Comparison of ENCODE assay signal across 8 cellular contexts in genomic region chr3:43296565-43296964, GRCh38. TPM values are rescaled to one million over a fixed set of nuclear protein-coding genes. Genes with fewer than 3 reads are reported as not detected.
A peak's percentile ranks its signal among the peaks of the same experiment; 100 is the strongest.
DNase-seq lines count a peak whose midpoint lies in the region; ATAC-seq, FAIRE-seq and TF ChIP-seq lines count a peak whose summit lies in the region.

No MANE protein-coding gene starts in this region.

- DNase-seq in SKM-1 treated with dmso at 0.1 percent for 144 hours (lab: John Stamatoyannopoulos, UW; ENCODE audit: unreplicated experiment) (peak; percentile 80), GM12878 (ENCODE audit: low read depth, low spot score) (no peak), WERI-Rb-1 (no peak), uterus (no peak), posterior vena cava (ENCODE audit: low spot score) (no peak)
- DNase-seq in stimulated activated CD4-positive, alpha-beta T cell treated with anti-CD3 and anti-CD28 coated beads, Interleukin-2, amount 100 ng/mL, for 4 hours (ENCODE audit: low read depth) = peak; percentile 49

- no peak for TF ChIP-seq POLR2A in GM12878 (IDR thresholded peaks at IDR 0.05; ENCODE audit: low read depth, low read length)
- TF ChIP-seq POLR2A in uterus (IDR thresholded peaks at IDR 0.05) = no peak

- intact Hi-C loops in GM12878 (cut with micrococcal nuclease; ENCODE audit: unreplicated experiment) (no loop called here), uterus (cut with DNase I; ENCODE audit: low total_unique reads) (no loop called here), posterior vena cava (cut with DNase I) (no loop called here)

- TF ChIP-seq EP300 in GM12878 (IDR thresholded peaks at IDR 0.05; ENCODE audit: borderline replicate concordance in 1 of 2, control insufficient read depth in 1 of 2, low read depth in 2 of 2, low read length in 2 of 2) = no peak

- in situ Hi-C loops in GM12878 (cut with MboI) = no loop called here

- peaks cover 15% of the 10 kb centered on the region for H3K4me1 ChIP-seq in GM12878 (ENCODE audit: control insufficient read depth, insufficient read depth, low read length)
- H3K4me1 ChIP-seq in uterus = peaks cover 8 to 18% of the 10 kb centered on the region in 2 donors

- peak; percentile 62 for ATAC-seq in GM18861 (IDR thresholded peaks at IDR 0.05; ENCODE audit: unreplicated experiment)
- peak; percentile 76 for ATAC-seq in HG02938 (IDR thresholded peaks at IDR 0.05; ENCODE audit: unreplicated experiment)
- peak; percentile 90 for ATAC-seq in GM12878

- peak overlapping the region; percentile 24 for H3K4me2 ChIP-seq in GM12878 (ENCODE audit: control insufficient read depth, insufficient read depth)

- no TSS peak for BruUV-seq in GM12878 (replicated peaks; lab: Mats Ljungman, UMichigan)

- no peaks in the 10 kb centered on the region for H4K20me1 ChIP-seq in GM12878 (ENCODE audit: control insufficient read depth, insufficient read depth)

- whole genome bisulfite sequencing in GM12878 (ENCODE audit: insufficient coverage, insufficient replicate concordance, low lambda C conversion rate, missing lambda C conversion rate) = 0% methylated on average over 1 of the region's 1 CpG

- no peak overlapping the region for H2AFZ ChIP-seq in GM12878 (ENCODE audit: control insufficient read depth, low read depth, low read length)

- CTCF ChIA-PET in GM12878 (lab: Yijun Ruan, JAX) = interaction anchor here (0.9 to 2.7 kb wide), 4 partner anchors 11 to 335 kb away, joined by 4 to 16 read pairs (median 8); partner anchors contain the start of gene SNRK

- H3K27me3 ChIP-seq in GM12878 (replicated peaks in 1 of 2; ENCODE audit: control insufficient read depth in 2 of 2, insufficient read depth in 2 of 2, low read length in 1 of 2) = no peaks in the 10 kb centered on the region
- no peaks in the 10 kb centered on the region for H3K27me3 ChIP-seq in WERI-Rb-1 (ENCODE audit: insufficient read depth, low read depth, severe bottlenecking)
- no peaks in the 10 kb centered on the region for H3K27me3 ChIP-seq in uterus

- TF ChIP-seq RAD21 in GM12878 (IDR thresholded peaks at IDR 0.05; ENCODE audit: insufficient read depth, low read depth, low read length) = no peak

- RAD21 ChIA-PET in GM12878 (lab: Charles Lee; ENCODE audit: unreplicated experiment) = interaction anchor here (0.9 to 2.1 kb wide), 6 partner anchors 8 to 134 kb away, joined by 3 to 6 read pairs (median 5); partner anchors contain the start of gene SNRK

- no peak overlapping the region for H3K9ac ChIP-seq in GM12878 (ENCODE audit: control insufficient read depth, insufficient read depth, low read length)

- 0 out of 2 replicates have a peak overlapping the region, but pooled peaks have one; percentile 1 for H3K4me3 ChIP-seq in GM12878
- no peak overlapping the region for H3K4me3 ChIP-seq in WERI-Rb-1 (ENCODE audit: low read depth, low read length)
- H3K4me3 ChIP-seq in uterus = no peak overlapping the region

- H3K36me3 ChIP-seq in GM12878 (ENCODE audit: control insufficient read depth in 2 of 2, insufficient read depth in 2 of 2, low read length in 1 of 2) (no peaks in the 10 kb centered on the region; a peak in 2 of 4 replicates), WERI-Rb-1 (no peaks in the 10 kb centered on the region), uterus (no peaks in the 10 kb centered on the region)

- POLR2A ChIA-PET in GM12878 (lab: Charles Lee) = interaction anchor here (0.8 kb wide), 1 partner anchor 119 kb away, joined by 3 read pairs; no protein-coding TSS in a partner anchor

- H3K9me3 ChIP-seq in GM12878 (replicated peaks; ENCODE audit: control insufficient read depth, insufficient read depth, low read length) (no peaks in the 10 kb centered on the region), WERI-Rb-1 (ENCODE audit: severe bottlenecking) (no peaks in the 10 kb centered on the region), uterus (no peaks in the 10 kb centered on the region)

- H3K27ac ChIP-seq in GM12878 (ENCODE audit: control insufficient read depth, insufficient read depth) = no peak overlapping the region
- H3K27ac ChIP-seq in WERI-Rb-1 = no peak overlapping the region
- H3K27ac ChIP-seq in uterus = no peak overlapping the region

- peak; percentile 93 for FAIRE-seq in GM12878 (lab: Jason Lieb, UNC)

- peaks cover 34% of the 10 kb centered on the region for H3K79me2 ChIP-seq in GM12878 (ENCODE audit: control insufficient read depth, insufficient read depth, low read length)

- TF ChIP-seq CTCF in GM12878 (IDR thresholded peaks at IDR 0.05 in 2 of 3, conservative IDR thresholded peaks at IDR 0.05 in 1 of 3; ENCODE audit: control insufficient read depth in 2 of 3, extremely low read depth in 1 of 3, insufficient read depth in 1 of 3, low read depth in 3 of 3, low read length in 3 of 3) (no peak), WERI-Rb-1 (IDR thresholded peaks at IDR 0.05; ENCODE audit: low read depth, low read length) (no peak), uterus (IDR thresholded peaks at IDR 0.05) (no peak)

- SMC1A ChIA-PET in GM12878 (lab: Charles Lee; ENCODE audit: uncharacterized antibody, unreplicated experiment) = interaction anchor here (0.6 to 2.4 kb wide), 15 partner anchors 9 to 136 kb away, joined by 3 to 11 read pairs (median 4); partner anchors contain the start of gene SNRK

TF ChIP-seq in GM12878, 131 proteins besides CTCF, POLR2A, EP300 and RAD21:
- TF ChIP-seq ZBED1 (IDR thresholded peaks at IDR 0.05; ENCODE audit: borderline replicate concordance) = no peak
- no peak for TF ChIP-seq MTA2 (IDR thresholded peaks at IDR 0.05; ENCODE audit: low read depth)
- 0 out of 2 replicates have a peak, but pooled peaks have one; percentile 16 for TF ChIP-seq NBN (IDR thresholded peaks at IDR 0.05)
- 0 out of 4 replicates have a peak, but pooled peaks of 1 of the 2 experiments have one; percentile 18 for TF ChIP-seq ETV6 (conservative IDR thresholded peaks at IDR 0.05 in 1 of 2, IDR thresholded peaks at IDR 0.05 in 1 of 2; ENCODE audit: borderline replicate concordance in 1 of 2, low read depth in 1 of 2)
- peak in 1 of 2 experiments; percentile 53; a peak in 1 of 3 replicates for TF ChIP-seq EGR1 (IDR thresholded peaks at IDR 0.05; ENCODE audit: borderline replicate concordance in 1 of 2, low read depth in 2 of 2, low read length in 2 of 2)
- TF ChIP-seq SPI1 (IDR thresholded peaks at IDR 0.05; ENCODE audit: borderline replicate concordance, insufficient read depth, low read depth, low read length) = peak; percentile 68; the same call in 1 of the 2 replicates
- TF ChIP-seq CREM (IDR thresholded peaks at IDR 0.05; ENCODE audit: low read depth) = 0 out of 2 replicates have a peak, but pooled peaks have one; percentile 16
- TF ChIP-seq BHLHE40 (IDR thresholded peaks at IDR 0.05; ENCODE audit: borderline replicate concordance in 1 of 2, low read depth in 2 of 2, low read length in 1 of 2) = peak; percentile 42 to 51; a peak in 2 of 4 replicates

RNA-seq across cellular contexts. Expression of gene SNRK, which starts 10.2 kb away (rescaled TPM):
- total RNA-seq in GM12878 (2013; cell fraction: nucleolus; rRNA removed) = 34.1 and 35.4 TPM in 2 replicates
- total RNA-seq in GM12878 (2014; rRNA removed) (10.8 and 13.5 TPM in 2 replicates), GM12878 (2014; rRNA removed; fragmentation: Illumina TruSeq; extraction: Trizol) (11.6 and 12.1 TPM in 2 replicates), GM12878 (2021) (10.8 and 11.4 TPM in 2 replicates), uterus (100 to 1,000 TPM in 2 of 4 donors, 10 to 100 TPM in 2; 57.1 to 109 (median 98.3) TPM), posterior vena cava (10 to 100 TPM; 34.8 to 49.3 TPM)
- 3.6 TPM for polyA plus RNA-seq in GM12878 (2011; ENCODE audit: low read depth)
- polyA plus RNA-seq in GM12878 (2011; rRNA removed) (9.9 and 14.0 TPM in 2 replicates), GM12878 (2014; fragmentation: Illumina TruSeq; extraction: Trizol) (8.2 and 10.1 TPM in 2 replicates), GM12878 (2014; fragmentation: Nextera tagmentation; extraction: Ambion mirVana) (1 to 10 TPM; 1.6 to 2.2 TPM), GM12878 (2014; rRNA removed) (6.2 and 7.7 TPM in 2 replicates), GM12878 (2016; fragmentation: Nextera tagmentation; extraction: Ambion mirVana) (1 to 10 TPM; 5.5 to 7.0 TPM)
- polyA plus RNA-seq in GM12878 (2011; cell fraction: cytosol; rRNA removed) = 5.5 and 6.0 TPM in 2 replicates
- 9.4 and 10.8 TPM in 2 replicates for polyA plus RNA-seq in GM12878 (2011; cell fraction: nucleus; rRNA removed)
- polyA plus RNA-seq in GM12878 (2012) = 4.9 and 5.4 TPM in 2 replicates
- polyA minus RNA-seq in GM12878 (2011; rRNA and poly(A)+ RNA removed) = 25.1 and 32.6 TPM in 2 replicates
- polyA minus RNA-seq in GM12878 (2011; cell fraction: cytosol; rRNA and poly(A)+ RNA removed) = 8.5 and 11.8 TPM in 2 replicates
- 9.2 and 11.8 TPM in 2 replicates for polyA minus RNA-seq in GM12878 (2011; cell fraction: nucleus; rRNA and poly(A)+ RNA removed)

Comparison
In these comparisons a context has a peak if more than half of its experiments do, and no peak if none do; other contexts are left out.
1. DNase-seq: peak in SKM-1 treated with dmso at 0.1 percent for 144 hours (single experiment) and stimulated activated CD4-positive, alpha-beta T cell treated with anti-CD3 and anti-CD28 coated beads, Interleukin-2, amount 100 ng/mL, for 4 hours (single experiment); none in GM12878 (single experiment), WERI-Rb-1 (single experiment), uterus (0 of 2) and posterior vena cava (single experiment).
2. Peak in every context shown above with its lines, with median percentiles within 50 percentile points of each other: ATAC-seq.